1 cellular context compared by ENCODE assay signal in the genomic region with DNA sequence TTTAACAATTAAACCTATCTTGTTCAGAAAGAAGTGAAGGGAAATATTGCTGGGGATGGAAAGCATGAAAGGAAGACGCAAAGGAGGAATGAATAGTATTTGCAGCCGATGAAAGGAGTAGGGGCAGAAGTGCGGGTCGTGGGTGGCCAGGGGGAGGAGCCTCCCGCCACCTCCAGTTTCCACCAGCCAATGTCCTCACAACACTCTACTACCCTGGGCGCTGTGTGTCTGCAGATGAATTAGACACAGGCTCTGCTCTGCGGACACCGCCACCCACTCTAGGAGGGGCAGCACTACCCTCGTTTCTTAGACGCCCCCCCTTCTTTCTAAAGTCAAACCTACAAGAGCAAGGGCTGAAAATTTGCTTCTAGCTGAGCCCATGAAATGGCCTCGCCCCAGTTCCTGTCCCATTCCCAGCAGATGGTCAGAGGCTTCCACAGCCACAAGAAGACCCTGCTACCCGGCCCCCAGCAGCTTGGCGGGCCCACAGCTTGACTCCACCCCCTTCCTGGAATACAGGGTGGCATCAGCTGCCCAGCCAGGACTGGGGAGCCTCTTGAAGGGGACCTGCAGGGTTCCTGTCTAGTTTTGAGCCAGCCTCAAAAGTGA.
TF ChIP-seq lines count a peak whose summit lies in the region.

No MANE protein-coding gene starts in this region.

TF ChIP-seq in H1, 55 proteins besides CTCF, POLR2A, EP300 and RAD21 (continued from another document):
- TF ChIP-seq, protein P1, sequence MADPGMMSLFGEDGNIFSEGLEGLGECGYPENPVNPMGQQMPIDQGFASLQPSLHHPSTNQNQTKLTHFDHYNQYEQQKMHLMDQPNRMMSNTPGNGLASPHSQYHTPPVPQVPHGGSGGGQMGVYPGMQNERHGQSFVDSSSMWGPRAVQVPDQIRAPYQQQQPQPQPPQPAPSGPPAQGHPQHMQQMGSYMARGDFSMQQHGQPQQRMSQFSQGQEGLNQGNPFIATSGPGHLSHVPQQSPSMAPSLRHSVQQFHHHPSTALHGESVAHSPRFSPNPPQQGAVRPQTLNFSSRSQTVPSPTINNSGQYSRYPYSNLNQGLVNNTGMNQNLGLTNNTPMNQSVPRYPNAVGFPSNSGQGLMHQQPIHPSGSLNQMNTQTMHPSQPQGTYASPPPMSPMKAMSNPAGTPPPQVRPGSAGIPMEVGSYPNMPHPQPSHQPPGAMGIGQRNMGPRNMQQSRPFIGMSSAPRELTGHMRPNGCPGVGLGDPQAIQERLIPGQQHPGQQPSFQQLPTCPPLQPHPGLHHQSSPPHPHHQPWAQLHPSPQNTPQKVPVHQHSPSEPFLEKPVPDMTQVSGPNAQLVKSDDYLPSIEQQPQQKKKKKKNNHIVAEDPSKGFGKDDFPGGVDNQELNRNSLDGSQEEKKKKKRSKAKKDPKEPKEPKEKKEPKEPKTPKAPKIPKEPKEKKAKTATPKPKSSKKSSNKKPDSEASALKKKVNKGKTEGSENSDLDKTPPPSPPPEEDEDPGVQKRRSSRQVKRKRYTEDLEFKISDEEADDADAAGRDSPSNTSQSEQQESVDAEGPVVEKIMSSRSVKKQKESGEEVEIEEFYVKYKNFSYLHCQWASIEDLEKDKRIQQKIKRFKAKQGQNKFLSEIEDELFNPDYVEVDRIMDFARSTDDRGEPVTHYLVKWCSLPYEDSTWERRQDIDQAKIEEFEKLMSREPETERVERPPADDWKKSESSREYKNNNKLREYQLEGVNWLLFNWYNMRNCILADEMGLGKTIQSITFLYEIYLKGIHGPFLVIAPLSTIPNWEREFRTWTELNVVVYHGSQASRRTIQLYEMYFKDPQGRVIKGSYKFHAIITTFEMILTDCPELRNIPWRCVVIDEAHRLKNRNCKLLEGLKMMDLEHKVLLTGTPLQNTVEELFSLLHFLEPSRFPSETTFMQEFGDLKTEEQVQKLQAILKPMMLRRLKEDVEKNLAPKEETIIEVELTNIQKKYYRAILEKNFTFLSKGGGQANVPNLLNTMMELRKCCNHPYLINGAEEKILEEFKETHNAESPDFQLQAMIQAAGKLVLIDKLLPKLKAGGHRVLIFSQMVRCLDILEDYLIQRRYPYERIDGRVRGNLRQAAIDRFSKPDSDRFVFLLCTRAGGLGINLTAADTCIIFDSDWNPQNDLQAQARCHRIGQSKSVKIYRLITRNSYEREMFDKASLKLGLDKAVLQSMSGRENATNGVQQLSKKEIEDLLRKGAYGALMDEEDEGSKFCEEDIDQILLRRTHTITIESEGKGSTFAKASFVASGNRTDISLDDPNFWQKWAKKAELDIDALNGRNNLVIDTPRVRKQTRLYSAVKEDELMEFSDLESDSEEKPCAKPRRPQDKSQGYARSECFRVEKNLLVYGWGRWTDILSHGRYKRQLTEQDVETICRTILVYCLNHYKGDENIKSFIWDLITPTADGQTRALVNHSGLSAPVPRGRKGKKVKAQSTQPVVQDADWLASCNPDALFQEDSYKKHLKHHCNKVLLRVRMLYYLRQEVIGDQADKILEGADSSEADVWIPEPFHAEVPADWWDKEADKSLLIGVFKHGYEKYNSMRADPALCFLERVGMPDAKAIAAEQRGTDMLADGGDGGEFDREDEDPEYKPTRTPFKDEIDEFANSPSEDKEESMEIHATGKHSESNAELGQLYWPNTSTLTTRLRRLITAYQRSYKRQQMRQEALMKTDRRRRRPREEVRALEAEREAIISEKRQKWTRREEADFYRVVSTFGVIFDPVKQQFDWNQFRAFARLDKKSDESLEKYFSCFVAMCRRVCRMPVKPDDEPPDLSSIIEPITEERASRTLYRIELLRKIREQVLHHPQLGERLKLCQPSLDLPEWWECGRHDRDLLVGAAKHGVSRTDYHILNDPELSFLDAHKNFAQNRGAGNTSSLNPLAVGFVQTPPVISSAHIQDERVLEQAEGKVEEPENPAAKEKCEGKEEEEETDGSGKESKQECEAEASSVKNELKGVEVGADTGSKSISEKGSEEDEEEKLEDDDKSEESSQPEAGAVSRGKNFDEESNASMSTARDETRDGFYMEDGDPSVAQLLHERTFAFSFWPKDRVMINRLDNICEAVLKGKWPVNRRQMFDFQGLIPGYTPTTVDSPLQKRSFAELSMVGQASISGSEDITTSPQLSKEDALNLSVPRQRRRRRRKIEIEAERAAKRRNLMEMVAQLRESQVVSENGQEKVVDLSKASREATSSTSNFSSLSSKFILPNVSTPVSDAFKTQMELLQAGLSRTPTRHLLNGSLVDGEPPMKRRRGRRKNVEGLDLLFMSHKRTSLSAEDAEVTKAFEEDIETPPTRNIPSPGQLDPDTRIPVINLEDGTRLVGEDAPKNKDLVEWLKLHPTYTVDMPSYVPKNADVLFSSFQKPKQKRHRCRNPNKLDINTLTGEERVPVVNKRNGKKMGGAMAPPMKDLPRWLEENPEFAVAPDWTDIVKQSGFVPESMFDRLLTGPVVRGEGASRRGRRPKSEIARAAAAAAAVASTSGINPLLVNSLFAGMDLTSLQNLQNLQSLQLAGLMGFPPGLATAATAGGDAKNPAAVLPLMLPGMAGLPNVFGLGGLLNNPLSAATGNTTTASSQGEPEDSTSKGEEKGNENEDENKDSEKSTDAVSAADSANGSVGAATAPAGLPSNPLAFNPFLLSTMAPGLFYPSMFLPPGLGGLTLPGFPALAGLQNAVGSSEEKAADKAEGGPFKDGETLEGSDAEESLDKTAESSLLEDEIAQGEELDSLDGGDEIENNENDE (IDR thresholded peaks at IDR 0.05; ENCODE audit: insufficient replicate concordance, low read length), result no peak
- TF ChIP-seq SP4 (IDR thresholded peaks at IDR 0.05; ENCODE audit: low read length) (no peak), MAFK (IDR thresholded peaks at IDR 0.05; ENCODE audit: low read depth, low read length) (no peak), CBX5 (IDR thresholded peaks at IDR 0.05; ENCODE audit: low read depth, low read length) (no peak), KDM4A (IDR thresholded peaks at IDR 0.05; ENCODE audit: low read depth, low read length, severe bottlenecking) (no peak), BACH1 (IDR thresholded peaks at IDR 0.05; ENCODE audit: low read length) (no peak), CREB1 (IDR thresholded peaks at IDR 0.05) (no peak), CBX8 (IDR thresholded peaks at IDR 0.05; ENCODE audit: borderline replicate concordance, low read depth, low read length) (no peak)
- TF ChIP-seq, protein P2, sequence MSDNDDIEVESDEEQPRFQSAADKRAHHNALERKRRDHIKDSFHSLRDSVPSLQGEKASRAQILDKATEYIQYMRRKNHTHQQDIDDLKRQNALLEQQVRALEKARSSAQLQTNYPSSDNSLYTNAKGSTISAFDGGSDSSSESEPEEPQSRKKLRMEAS (IDR thresholded peaks at IDR 0.05), result no peak
TF ChIP-seq in H1: peak in this region for 0.
